ENCODE assay signal across 13 cellular contexts in the genomic region with DNA sequence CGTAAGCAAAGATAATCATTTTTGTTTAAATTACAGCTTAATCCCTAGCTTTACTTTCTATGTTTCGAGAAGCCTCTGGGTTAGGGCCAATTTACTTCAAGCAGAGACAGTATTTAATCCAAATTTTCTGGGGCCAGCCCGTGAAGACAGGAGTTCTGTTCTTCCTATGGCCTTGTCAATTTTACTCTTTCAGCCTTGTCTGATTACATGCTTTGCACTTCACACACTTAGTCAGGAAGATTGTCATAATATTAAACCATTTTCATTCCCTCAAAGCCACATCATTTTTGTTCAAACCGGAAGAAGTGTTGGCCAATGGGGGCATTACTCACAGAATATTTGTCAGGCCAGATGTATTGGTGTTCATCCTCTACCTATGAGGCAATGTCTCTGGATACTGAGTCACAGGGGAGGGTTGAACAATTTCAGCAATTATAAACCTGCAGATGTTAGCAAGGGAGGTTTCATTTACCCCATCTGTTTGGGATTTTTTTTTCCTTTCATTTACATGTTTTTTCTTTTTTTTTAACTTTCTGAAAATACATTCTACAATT.
A peak's percentile ranks its signal among the peaks of the same experiment; 100 is the strongest.
DNase-seq lines count a peak whose midpoint lies in the region; ATAC-seq lines count a peak whose summit lies in the region.
"Had no signal": no experiment of that assay in that cellular context is flagged by ENCODE, and none has a peak within 500 bp of the region (broad histone marks: within the 10 kb centered on the region; RNA-seq: fewer than 3 reads in every experiment).

No MANE protein-coding gene starts in this region.

- no peak overlapping the region for H4K8ac ChIP-seq in trophoblast cell (ENCODE audit: low read depth, low read length)

- no peaks in the 10 kb centered on the region for H3K36me3 ChIP-seq in GM23248 (ENCODE audit: low read depth)
- no peaks in the 10 kb centered on the region for H3K36me3 ChIP-seq in trophoblast cell (ENCODE audit: control insufficient read depth in 1 of 2, insufficient read depth in 2 of 2, low read length in 2 of 2)

- WGBS in GM23248 (ENCODE audit: low coverage in 1 of 2, low lambda C conversion rate in 2 of 2, missing lambda C conversion rate in 2 of 2), 2 experiments = 51 to 54% methylated on average over 4 of the region's 4 CpGs
- no CpG with 5 or more reads among the region's 4 CpGs for WGBS in trophoblast cell (ENCODE audit: extremely low coverage, insufficient coverage, insufficient read length)

- H3K9ac ChIP-seq in GM23248 (no peak overlapping the region), trophoblast cell (ENCODE audit: low read length) (no peak overlapping the region)

- H3K27ac ChIP-seq in GM23248 (peak overlapping the region; percentile 60), epithelial cell of prostate (peak overlapping the region; percentile 73), trophoblast cell (ENCODE audit: low read depth, low read length) (no peak overlapping the region)

- no peaks in the 10 kb centered on the region for H3K9me2 ChIP-seq in GM23248 (ENCODE audit: insufficient read depth)

- H3K23ac ChIP-seq in trophoblast cell (ENCODE audit: low read length) = no peak overlapping the region

- H3K4me1 ChIP-seq in GM23248 (ENCODE audit: insufficient read depth) = peaks cover 26% of the 10 kb centered on the region
- no peaks in the 10 kb centered on the region for H3K4me1 ChIP-seq in trophoblast cell (ENCODE audit: control insufficient read depth in 1 of 2, insufficient read depth in 2 of 2, low read length in 2 of 2)

- H4K91ac ChIP-seq in trophoblast cell (ENCODE audit: low read depth, low read length) = no peak overlapping the region

- ATAC-seq in HG03045 (IDR thresholded peaks at IDR 0.05; ENCODE audit: unreplicated experiment) = no peak

- no peaks in the 10 kb centered on the region for H4K20me1 ChIP-seq in GM23248 (ENCODE audit: insufficient read depth)

- no peak overlapping the region for H2BK5ac ChIP-seq in trophoblast cell (ENCODE audit: low read depth, low read length, poor library complexity)

- H3K14ac ChIP-seq in trophoblast cell (ENCODE audit: low read length) = no peak overlapping the region

- H3K4me2 ChIP-seq in GM23248 (ENCODE audit: unreplicated experiment) = peak overlapping the region; percentile 46
- no peak overlapping the region for H3K4me2 ChIP-seq in trophoblast cell (ENCODE audit: low read length)

- H2BK12ac ChIP-seq in trophoblast cell (ENCODE audit: low read length) = no peak overlapping the region

- peaks cover 23% of the 10 kb centered on the region for H3F3A ChIP-seq in GM23248 (ENCODE audit: insufficient read depth)

- no peaks in the 10 kb centered on the region for H3K79me1 ChIP-seq in trophoblast cell (ENCODE audit: low read length)

- no peaks in the 10 kb centered on the region for H3K79me2 ChIP-seq in GM23248 (ENCODE audit: insufficient read depth)
- H3K79me2 ChIP-seq in trophoblast cell (ENCODE audit: control insufficient read depth, insufficient read depth, low read length, poor library complexity) = no peaks in the 10 kb centered on the region

- no peaks in the 10 kb centered on the region for H3K9me3 ChIP-seq in GM23248 (ENCODE audit: low read depth)
- H3K9me3 ChIP-seq in trophoblast cell (ENCODE audit: insufficient read depth, low read depth, low read length) = no peaks in the 10 kb centered on the region

- no peak overlapping the region for H3K18ac ChIP-seq in trophoblast cell (ENCODE audit: low read length)

- H2AK5ac ChIP-seq in trophoblast cell (ENCODE audit: low read length) = no peak overlapping the region

- in situ Hi-C loops in GM23248 (cut with MboI) = no loop called here

- no peak overlapping the region for H2BK120ac ChIP-seq in trophoblast cell (ENCODE audit: insufficient read depth, low read length, poor library complexity)

- no peak overlapping the region for H4K12ac ChIP-seq in trophoblast cell (ENCODE audit: low read depth, low read length)

- H3K27me3 ChIP-seq in GM23248 (replicated peaks; ENCODE audit: insufficient read depth) = no peaks in the 10 kb centered on the region
- H3K27me3 ChIP-seq in trophoblast cell (ENCODE audit: insufficient read depth, low read length) = no peaks in the 10 kb centered on the region

- H2AFZ ChIP-seq in GM23248 = 0 out of 2 replicates have a peak overlapping the region, but pooled peaks have one; percentile 44
- no peak overlapping the region for H2AFZ ChIP-seq in trophoblast cell (ENCODE audit: insufficient read depth, low read length, poor library complexity)

- H3K4ac ChIP-seq in trophoblast cell (ENCODE audit: low read depth, low read length) = no peak overlapping the region

- no peak overlapping the region for H3K4me3 ChIP-seq in GM23248
- no peak overlapping the region for H3K4me3 ChIP-seq in trophoblast cell (ENCODE audit: low read depth, low read length)

- DNase-seq in GM23248 (peak; percentile 95), NOMO-1 treated with DMSO at 0.1 percent for 48 hours (lab: John Stamatoyannopoulos, UW; ENCODE audit: unreplicated experiment) (peak; percentile 77), epithelial cell of prostate (ENCODE audit: low read depth, low spot score) (peak; percentile 85), trophoblast cell (peak; percentile 28 to 39), NCI-H1092 (lab: John Stamatoyannopoulos, UW) (no peak), NAMALWA (ENCODE audit: low spot score) (no peak)
- no peak for DNase-seq in activated CD4-positive, CD25-positive, alpha-beta regulatory T cell treated with anti-CD3 and anti-CD28 coated beads, Interleukin-2, amount 50 U/mL, for 72 hours
- DNase-seq: activated CD4-positive, alpha-beta T cell treated with anti-CD3 and anti-CD28 coated beads, Interleukin-2, amount 10 ng/mL, durations not matched to agents 7 days and 5 days; DMS53; effector CD8-positive, alpha-beta T cell; NCI-H2227 treated with DMSO at 0.1 percent for 48 hours; substantia nigra had no signal

Comparison
In these comparisons a context has a peak if more than half of its experiments do, and no peak if none do; other contexts are left out.
1. DNase-seq: peak in GM23248 (single experiment), NOMO-1 treated with DMSO at 0.1 percent for 48 hours (single experiment), epithelial cell of prostate (single experiment) and trophoblast cell (2 of 2); none in activated CD4-positive, CD25-positive, alpha-beta regulatory T cell treated with anti-CD3 and anti-CD28 coated beads, Interleukin-2, amount 50 U/mL, for 72 hours (single experiment), NCI-H1092 (single experiment) and NAMALWA (single experiment).